In genomic region chr4:121950212-121950679, GRCh38 we compare ENCODE assay signal across 7 cellular contexts. TPM values are rescaled to one million over a fixed set of nuclear protein-coding genes. Genes with fewer than 3 reads are reported as not detected.
DNase-seq lines count a peak whose midpoint lies in the region; ATAC-seq and TF ChIP-seq lines count a peak whose summit lies in the region.

No MANE protein-coding gene starts in this region.

- TF ChIP-seq CTCF in GM12874 (IDR thresholded peaks at IDR 0.05; ENCODE audit: insufficient read depth, low read depth, low read length) = peak; percentile 94
- TF ChIP-seq CTCF in lung (IDR thresholded peaks at IDR 0.05; ENCODE audit: control extremely low read depth, extremely low read depth) = peak; percentile 34

- peaks cover 0 to 11% of the 10 kb centered on the region in 2 donors for H3K4me1 ChIP-seq in lung (ENCODE audit: control insufficient read depth in 2 of 2, insufficient read depth in 2 of 2, low read length in 2 of 2)

- H3K4me3 Mint-ChIP-seq in activated CD4-positive, alpha-beta T cell treated with anti-CD3 and anti-CD28 coated beads, Interleukin-2, amount 10 ng/mL, durations not matched to agents 7 days and 5 days = peak overlapping the region; percentile 75

- no peak overlapping the region for H3K27ac ChIP-seq in lung (ENCODE audit: low read depth in 1 of 2, low read length in 1 of 2)

- H3K27me3 Mint-ChIP-seq in activated CD4-positive, alpha-beta T cell treated with anti-CD3 and anti-CD28 coated beads, Interleukin-2, amount 10 ng/mL, durations not matched to agents 7 days and 5 days = peaks cover 59% of the 10 kb centered on the region

- no peaks in the 10 kb centered on the region for H3K9me3 Mint-ChIP-seq in activated CD4-positive, alpha-beta T cell treated with anti-CD3 and anti-CD28 coated beads, Interleukin-2, amount 10 ng/mL, durations not matched to agents 7 days and 5 days

- CTCF ChIA-PET in HEK293T (lab: Yijun Ruan, JAX) = interaction anchor here (1.0 to 1.5 kb wide), 4 partner anchors 10 to 80 kb away, joined by 3 to 4 read pairs (median 4); partner anchors contain the start of gene BBS7
- CTCF ChIA-PET in activated CD4-positive, alpha-beta T cell treated with anti-CD3 and anti-CD28 coated beads, Interleukin-2, amount 10 ng/mL, durations not matched to agents 7 days and 5 days (lab: Charles Lee) = interaction anchor here (0.9 to 1.4 kb wide), 4 partner anchors 16 to 628 kb away, joined by 3 to 5 read pairs (median 4); no protein-coding TSS in a partner anchor

- H3K4me1 Mint-ChIP-seq in activated CD4-positive, alpha-beta T cell treated with anti-CD3 and anti-CD28 coated beads, Interleukin-2, amount 10 ng/mL, durations not matched to agents 7 days and 5 days = peaks cover 23% of the 10 kb centered on the region

- no peaks in the 10 kb centered on the region for H3K36me3 Mint-ChIP-seq in activated CD4-positive, alpha-beta T cell treated with anti-CD3 and anti-CD28 coated beads, Interleukin-2, amount 10 ng/mL, durations not matched to agents 7 days and 5 days (ENCODE audit: low read depth)

- POLR2A ChIA-PET in HEK293T (lab: Yijun Ruan, JAX) = interaction anchor here (0.7 kb wide), 1 partner anchor 10 kb away, joined by 3 read pairs; no protein-coding TSS in a partner anchor
- POLR2A ChIA-PET in activated CD4-positive, alpha-beta T cell treated with anti-CD3 and anti-CD28 coated beads, Interleukin-2, amount 10 ng/mL, durations not matched to agents 7 days and 5 days (lab: Charles Lee) = no interaction called here

- WGBS in lung, 2 donors = 1% methylated on average over 34 of the region's 34 CpGs

- H3K36me3 ChIP-seq in lung (ENCODE audit: control insufficient read depth in 2 of 2, insufficient read depth in 2 of 2, low read length in 2 of 2) = no peaks in the 10 kb centered on the region

- peak overlapping the region; percentile 47 for H3K4me3 ChIP-seq in lung

- H3K27me3 ChIP-seq in lung (ENCODE audit: control insufficient read depth, insufficient read depth) = no peaks in the 10 kb centered on the region

- H3K27ac Mint-ChIP-seq in activated CD4-positive, alpha-beta T cell treated with anti-CD3 and anti-CD28 coated beads, Interleukin-2, amount 10 ng/mL, durations not matched to agents 7 days and 5 days = peak overlapping the region; percentile 63

- peak; percentile 84 for DNase-seq in HEK293T (ENCODE audit: extremely low spot score)
- DNase-seq in MV-4-11 (lab: John Stamatoyannopoulos, UW) = peak; percentile 34
- DNase-seq in activated CD4-positive, alpha-beta T cell treated with anti-CD3 and anti-CD28 coated beads, Interleukin-2, amount 10 ng/mL, durations not matched to agents 7 days and 5 days = peak; percentile 83
- DNase-seq in ecto neural progenitor cell (ENCODE audit: low spot score) = peak; percentile 95
- peak; percentile 75 for DNase-seq in lung (ENCODE audit: low spot score)
- DNase-seq in stimulated activated CD4-positive, alpha-beta T cell treated with anti-CD3 and anti-CD28 coated beads, TNF-alpha, amount 100 ng/mL, for 1 hour (ENCODE audit: low read depth in 3 of 3, low spot score in 1 of 3) = peak; percentile 51 to 82 (median 53)

- ATAC-seq in lung (ENCODE audit: insufficient read depth, low FRiP score) = peak; percentile 81

- H3K9me3 ChIP-seq in lung (ENCODE audit: control insufficient read depth in 2 of 2, insufficient read depth in 1 of 2, low read length in 1 of 2) = no peaks in the 10 kb centered on the region

TF ChIP-seq in HEK293T, 16 proteins besides CTCF, POLR2A, EP300 and RAD21:
- TF ChIP-seq BHLHE40 (IDR thresholded peaks at IDR 0.05; ENCODE audit: borderline replicate concordance) = no peak
- TF ChIP-seq L3MBTL2 (conservative IDR thresholded peaks at IDR 0.05) = 0 out of 2 replicates have a peak, but pooled peaks have one; percentile 5

RNA-seq across cellular contexts. Expression of gene TRPC3, which starts 1.6 kb away (rescaled TPM):
- under 1 TPM; 0.85 to 0.94 TPM for total RNA-seq in activated CD4-positive, alpha-beta T cell treated with anti-CD3 and anti-CD28 coated beads, Interleukin-2, amount 10 ng/mL, durations not matched to agents 7 days and 5 days
- total RNA-seq in lung = 1 to 10 TPM in 1 of 2 donors, under 1 TPM in 1; 0.67 to 6.3 TPM
- polyA plus RNA-seq in lung = under 1 TPM; 0.39 to 0.46 TPM

Comparison
In these comparisons a context has a peak if more than half of its experiments do, and no peak if none do; other contexts are left out.
1. DNase-seq: peak in every context shown above with its lines; median percentile 95 in ecto neural progenitor cell; 84 in HEK293T; 83 in activated CD4-positive, alpha-beta T cell treated with anti-CD3 and anti-CD28 coated beads, Interleukin-2, amount 10 ng/mL, durations not matched to agents 7 days and 5 days; 75 in lung; 53 in stimulated activated CD4-positive, alpha-beta T cell treated with anti-CD3 and anti-CD28 coated beads, TNF-alpha, amount 100 ng/mL, for 1 hour; 34 in MV-4-11.